In genomic region chr5:179796877-179797608, GRCh38 we compare ENCODE assay signal across 8 cellular contexts. TPM values are rescaled to one million over a fixed set of nuclear protein-coding genes. Genes with fewer than 3 reads are reported as not detected.
DNase-seq lines count a peak whose midpoint lies in the region; ATAC-seq and TF ChIP-seq lines count a peak whose summit lies in the region.

No MANE protein-coding gene starts in this region.

- H3K4me1 ChIP-seq in ACC112 (ENCODE audit: control insufficient read depth, insufficient read depth, low read length, unreplicated experiment) (peaks cover 6% of the 10 kb centered on the region), mammary epithelial cell (ENCODE audit: insufficient read depth, low read length) (peaks cover 43% of the 10 kb centered on the region)

- peaks cover 3% of the 10 kb centered on the region for H3K79me2 ChIP-seq in ACC112 (ENCODE audit: control insufficient read depth, insufficient read depth, low read length, unreplicated experiment)
- H3K79me2 ChIP-seq in mammary epithelial cell (ENCODE audit: insufficient read depth, low read length), result peaks cover 8% of the 10 kb centered on the region

- DNase-seq in HL-60 (ENCODE audit: low read depth in 1 of 2, low spot score in 1 of 2) (no peak), mammary epithelial cell (peak; percentile 16), natural killer cell (no peak), NCI-H226 (no peak), ecto neural progenitor cell (ENCODE audit: low spot score) (no peak), NCI-H748 treated with DMSO at 0.1 percent for 48 hours (lab: John Stamatoyannopoulos, UW) (no peak), DMS79 treated with DMSO at 0.1 percent for 48 hours (lab: John Stamatoyannopoulos, UW) (no peak)

- peaks cover 27 to 43% of the 10 kb centered on the region in 2 donors for H3K4me1 Mint-ChIP-seq in natural killer cell

- TF ChIP-seq CTCF in HL-60 (IDR thresholded peaks at IDR 0.05; ENCODE audit: insufficient read depth, low read length), result no peak
- TF ChIP-seq CTCF in mammary epithelial cell (conservative IDR thresholded peaks at IDR 0.05 in 1 of 2, IDR thresholded peaks at IDR 0.05 in 1 of 2; ENCODE audit: extremely low read depth in 1 of 2, insufficient read depth in 1 of 2, low read depth in 1 of 2, low read length in 2 of 2), result no peak
- TF ChIP-seq CTCF in natural killer cell (IDR thresholded peaks at IDR 0.05), result no peak

- in situ Hi-C loops in mammary epithelial cell (cut with MboI; ENCODE audit: low sequenced_read_pairs in 2 of 2), result no loop called here

- H3K4me3 ChIP-seq in ACC112 (ENCODE audit: low read depth, low read length), result peak overlapping the region; percentile 74
- H3K4me3 ChIP-seq in HL-60 (replicated peaks; ENCODE audit: insufficient read depth, low read length), result no peak overlapping the region
- H3K4me3 ChIP-seq in mammary epithelial cell (replicated peaks in 1 of 3; ENCODE audit: insufficient read depth in 1 of 3, low read depth in 2 of 3, low read length in 3 of 3), result no peak overlapping the region

- H3K27me3 ChIP-seq in ACC112 (ENCODE audit: insufficient read depth, low read length) (no peaks in the 10 kb centered on the region), HL-60 (ENCODE audit: insufficient read depth, poor library complexity, severe bottlenecking) (no peaks in the 10 kb centered on the region), mammary epithelial cell (ENCODE audit: insufficient read depth, low read length) (no peaks in the 10 kb centered on the region)

- peak overlapping the region; percentile 83 for H3K4me2 ChIP-seq in mammary epithelial cell (ENCODE audit: insufficient read depth, low read depth, low read length)

- peaks cover 11% of the 10 kb centered on the region; the same call in 1 of the 2 replicates for H3K36me3 ChIP-seq in ACC112 (ENCODE audit: insufficient read depth, low read length)
- peaks cover 11% of the 10 kb centered on the region for H3K36me3 ChIP-seq in mammary epithelial cell (ENCODE audit: insufficient read depth, low read length)

- no TSS peak for BruUV-seq in mammary epithelial cell (replicated peaks; lab: Mats Ljungman, UMichigan)

- peak overlapping the region; percentile 75 for H3K4me3 Mint-ChIP-seq in natural killer cell

- peak overlapping the region; percentile 23 to 56 for H3K27ac Mint-ChIP-seq in natural killer cell

- no peaks in the 10 kb centered on the region for H3K36me3 Mint-ChIP-seq in natural killer cell

- intact Hi-C loops in mammary epithelial cell (cut with micrococcal nuclease), result loop anchor here (1.0 to 10.0 kb wide), 6 partner anchors 8 to 175 kb away; partner anchors contain the start of genes HNRNPH1, MAML1 and MRNIP
- intact Hi-C loops in natural killer cell (cut with micrococcal nuclease), result loop anchor here (2.0 kb wide), 1 partner anchor 34 kb away; no protein-coding TSS in a partner anchor

- H3K9ac ChIP-seq in mammary epithelial cell (ENCODE audit: insufficient read depth, low read length), result no peak overlapping the region

- no peak overlapping the region for H3K27ac ChIP-seq in ACC112 (ENCODE audit: low read depth, low read length)
- peak overlapping the region; percentile 64 for H3K27ac ChIP-seq in HL-60 (replicated peaks)
- no peak overlapping the region for H3K27ac ChIP-seq in mammary epithelial cell (ENCODE audit: insufficient read depth, low read depth, low read length)

- H2AFZ ChIP-seq in ACC112 (ENCODE audit: low read length, unreplicated experiment) (no peak overlapping the region), mammary epithelial cell (ENCODE audit: low read depth, low read length) (peak overlapping the region; percentile 41)

- dilution Hi-C loops in mammary epithelial cell (cut with HindIII; ENCODE audit: low sequenced_read_pairs), result no loop called here

- H3K9me3 ChIP-seq in mammary epithelial cell (replicated peaks; ENCODE audit: insufficient read depth, low read length), result no peaks in the 10 kb centered on the region

- H3K27me3 Mint-ChIP-seq in natural killer cell (ENCODE audit: low read depth in 2 of 2), result no peaks in the 10 kb centered on the region

- no peaks in the 10 kb centered on the region for H3K9me3 Mint-ChIP-seq in natural killer cell

- ATAC-seq in natural killer cell, result no peak

- CTCF ChIA-PET in mammary epithelial cell (lab: Charles Lee; ENCODE audit: low non-redundant PET), result interaction anchor here (0.6 to 0.8 kb wide), 2 partner anchors 14 to 16 kb away, joined by 3 read pairs; no protein-coding TSS in a partner anchor

- H4K20me1 ChIP-seq in mammary epithelial cell (ENCODE audit: insufficient read depth, low read length), result peaks cover 3% of the 10 kb centered on the region

- 66% methylated on average over 16 of the region's 21 CpGs for WGBS in mammary epithelial cell (ENCODE audit: low coverage, missing lambda C conversion rate)

RNA-seq across cellular contexts. Expression of gene LTC4S, which starts 3.3 kb away (rescaled TPM):
- total RNA-seq in mammary epithelial cell (under 1 TPM; 0.50 to 0.82 TPM), natural killer cell (1 to 10 TPM; 3.0 to 5.4 (median 3.5) TPM)
- 0.29 TPM for polyA plus RNA-seq in mammary epithelial cell
- not detected for polyA minus RNA-seq in mammary epithelial cell

RNA-seq across cellular contexts. Expression of gene MGAT4B, which starts 9.6 kb away (rescaled TPM):
- total RNA-seq in mammary epithelial cell (100 to 1,000 TPM in 1 of 2 donors, 10 to 100 TPM in 1; 88.0 to 143 TPM), natural killer cell (100 to 1,000 TPM; 143 to 159 (median 144) TPM)
- 157 TPM for polyA plus RNA-seq in mammary epithelial cell
- polyA minus RNA-seq in mammary epithelial cell, result 181 TPM

RNA-seq across cellular contexts. Expression of gene SQSTM1, which starts 23.7 kb away (rescaled TPM):
- total RNA-seq in mammary epithelial cell (100 to 1,000 TPM; 230 to 379 TPM), natural killer cell (100 to 1,000 TPM; 474 to 707 (median 657) TPM)
- 84.0 TPM for polyA plus RNA-seq in mammary epithelial cell
- 66.6 TPM for polyA minus RNA-seq in mammary epithelial cell
